ENCODE assay signal across 20 cellular contexts in the genomic region with DNA sequence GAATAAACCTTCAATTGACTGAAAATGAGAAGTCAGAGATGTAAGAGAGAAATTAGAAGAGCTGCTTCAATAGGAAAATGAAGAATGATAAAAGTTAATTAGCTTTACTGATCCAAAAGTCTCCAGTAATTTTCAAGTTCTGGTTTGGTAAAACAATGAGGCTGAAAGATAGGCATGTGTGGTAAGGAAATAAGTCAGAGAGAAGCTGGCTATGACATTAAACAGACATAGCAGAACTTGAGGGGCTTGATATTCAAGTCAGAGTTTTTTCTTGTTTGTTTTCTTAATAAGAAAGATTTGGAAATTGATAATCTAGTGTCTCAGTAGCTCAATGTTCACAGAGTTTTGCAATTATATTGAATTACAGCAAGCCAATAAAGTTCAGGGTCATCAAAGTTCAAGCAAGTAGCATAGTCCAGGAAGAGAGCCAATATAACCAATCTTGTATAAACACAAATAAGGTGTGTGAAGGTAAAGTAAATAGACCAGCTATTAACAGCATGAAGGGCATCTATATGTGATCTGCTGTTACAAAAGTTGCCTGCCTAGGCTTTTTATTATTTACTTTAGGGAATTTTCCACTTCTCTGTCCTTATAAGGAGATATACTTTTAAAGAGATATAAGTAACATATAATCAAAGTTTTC.
DNase-seq lines count a peak whose midpoint lies in the region; FAIRE-seq lines count a peak whose summit lies in the region.
"Had no signal": no experiment of that assay in that cellular context is flagged by ENCODE, and none has a peak within 500 bp of the region (broad histone marks: within the 10 kb centered on the region; RNA-seq: fewer than 3 reads in every experiment).

No MANE protein-coding gene starts in this region.

- H3K27ac ChIP-seq in mesendoderm (ENCODE audit: low read depth, low read length), result no peak overlapping the region
- H3K27ac ChIP-seq: tibial nerve had no signal

- no peaks in the 10 kb centered on the region for H3K27me3 ChIP-seq in mesendoderm (ENCODE audit: insufficient read depth, low read length, poor library complexity)
- H3K27me3 ChIP-seq: tibial nerve had no signal

- no peak overlapping the region for H2AK5ac ChIP-seq in mesendoderm (ENCODE audit: low read length)

- no peak overlapping the region for H4K8ac ChIP-seq in mesendoderm (ENCODE audit: low read depth, low read length)

- H3K4me3 Mint-ChIP-seq in activated CD4-positive, alpha-beta T cell treated with anti-CD3 and anti-CD28 coated beads, Interleukin-2, amount 10 ng/mL, durations not matched to agents 7 days and 5 days, result no peak overlapping the region
- H3K4me3 Mint-ChIP-seq: activated naive CD8-positive, alpha-beta T cell had no signal

- H3K23ac ChIP-seq in mesendoderm (ENCODE audit: low read length), result no peak overlapping the region

- H3K56ac ChIP-seq in mesendoderm (ENCODE audit: low read length), result no peak overlapping the region

- no peaks in the 10 kb centered on the region for H3K27me3 Mint-ChIP-seq in activated CD4-positive, alpha-beta T cell treated with anti-CD3 and anti-CD28 coated beads, Interleukin-2, amount 10 ng/mL, durations not matched to agents 7 days and 5 days
- H3K27me3 Mint-ChIP-seq: activated naive CD8-positive, alpha-beta T cell had no signal

- H3K4ac ChIP-seq in mesendoderm (ENCODE audit: low read depth, low read length), result no peak overlapping the region

- peak; percentile 29 for DNase-seq in NCI-H1092 treated with DMSO at 0.1 percent for 48 hours (lab: John Stamatoyannopoulos, UW)
- no peak for DNase-seq in NCI-H1092 (lab: John Stamatoyannopoulos, UW)
- DNase-seq in NCI-H1417 treated with DMSO at 0.1 percent for 48 hours (lab: John Stamatoyannopoulos, UW), result peak; percentile 18
- DNase-seq in renal cortical epithelial cell (ENCODE audit: low read depth), result peak; percentile 54
- DNase-seq in activated CD4-positive, alpha-beta T cell treated with anti-CD3 and anti-CD28 coated beads, Interleukin-2, amount 10 ng/mL, durations not matched to agents 7 days and 5 days, result no peak
- no peak for DNase-seq in RPMI8226
- no peak for DNase-seq in mesendoderm
- DNase-seq: 8988T; activated CD4-positive, alpha-beta T cell treated with anti-CD3 and anti-CD28 coated beads for 1 hour; AML-193; effector memory CD4-positive, alpha-beta T cell; NCI-H1436; NCI-H2171 treated with DMSO at 0.1 percent for 48 hours; NK-92 treated with Interleukin-12 subunit alpha and Interleukin-12 subunit beta, amount 100 ng/mL, for 24 hours; stimulated activated CD4-positive, alpha-beta T cell treated with anti-CD3 and anti-CD28 coated beads, Interleukin-4, amount 100 ng/mL, for 1 hour; stimulated activated naive CD8-positive, alpha-beta T cell treated with anti-CD3 and anti-CD28 coated beads, Interleukin-15, Interleukin-2, amounts not matched to agents 100 U/mL and 50 U/mL, for 24 hours had no signal

- no peaks in the 10 kb centered on the region for H3K79me1 ChIP-seq in mesendoderm (ENCODE audit: low read length)

- H3K18ac ChIP-seq in mesendoderm (ENCODE audit: low read length), result no peak overlapping the region

- H3K36me3 Mint-ChIP-seq in activated CD4-positive, alpha-beta T cell treated with anti-CD3 and anti-CD28 coated beads, Interleukin-2, amount 10 ng/mL, durations not matched to agents 7 days and 5 days (ENCODE audit: low read depth), result no peaks in the 10 kb centered on the region
- H3K36me3 Mint-ChIP-seq: activated naive CD8-positive, alpha-beta T cell had no signal

- CTCF ChIA-PET in activated CD4-positive, alpha-beta T cell treated with anti-CD3 and anti-CD28 coated beads, Interleukin-2, amount 10 ng/mL, durations not matched to agents 7 days and 5 days (lab: Charles Lee), result no interaction called here

- no peak overlapping the region for H2BK15ac ChIP-seq in mesendoderm (replicated peaks; ENCODE audit: low read depth)

- no peak overlapping the region for H3K9ac ChIP-seq in mesendoderm (ENCODE audit: low read length)

- H4K5ac ChIP-seq in mesendoderm (ENCODE audit: low read length), result no peak overlapping the region

- peak; percentile 51 for FAIRE-seq in islet of Langerhans (lab: Jason Lieb, UNC)
- FAIRE-seq: H1 had no signal

- no peaks in the 10 kb centered on the region for H3K4me1 ChIP-seq in mesendoderm (ENCODE audit: control insufficient read depth, low read depth, low read length)
- H3K4me1 ChIP-seq: tibial nerve had no signal

- no peaks in the 10 kb centered on the region for H3K79me2 ChIP-seq in mesendoderm (ENCODE audit: control insufficient read depth, insufficient read depth, low read length)

- H3K4me2 ChIP-seq in mesendoderm (ENCODE audit: low read length), result no peak overlapping the region

- no peak overlapping the region for H2BK120ac ChIP-seq in mesendoderm (ENCODE audit: low read depth, low read length)

- no peak overlapping the region for H3K4me3 ChIP-seq in mesendoderm (ENCODE audit: low read length)
- H3K4me3 ChIP-seq: tibial nerve had no signal

- H2BK5ac ChIP-seq in mesendoderm (ENCODE audit: low read length), result no peak overlapping the region

- H3K4me1 Mint-ChIP-seq in activated CD4-positive, alpha-beta T cell treated with anti-CD3 and anti-CD28 coated beads, Interleukin-2, amount 10 ng/mL, durations not matched to agents 7 days and 5 days, result no peaks in the 10 kb centered on the region

- POLR2A ChIA-PET in activated CD4-positive, alpha-beta T cell treated with anti-CD3 and anti-CD28 coated beads, Interleukin-2, amount 10 ng/mL, durations not matched to agents 7 days and 5 days (lab: Charles Lee), result no interaction called here

- peaks cover 4% of the 10 kb centered on the region for H3K9me3 Mint-ChIP-seq in activated CD4-positive, alpha-beta T cell treated with anti-CD3 and anti-CD28 coated beads, Interleukin-2, amount 10 ng/mL, durations not matched to agents 7 days and 5 days

- H3K27ac Mint-ChIP-seq in activated CD4-positive, alpha-beta T cell treated with anti-CD3 and anti-CD28 coated beads, Interleukin-2, amount 10 ng/mL, durations not matched to agents 7 days and 5 days, result no peak overlapping the region
- H3K27ac Mint-ChIP-seq: activated naive CD8-positive, alpha-beta T cell had no signal

- H3K36me3 ChIP-seq in mesendoderm (ENCODE audit: control insufficient read depth, insufficient read depth, low read length), result no peaks in the 10 kb centered on the region
- H3K36me3 ChIP-seq: tibial nerve had no signal

Comparison
In these comparisons a context has a peak if more than half of its experiments do, and no peak if none do; other contexts are left out.
1. DNase-seq: peak in NCI-H1092 treated with DMSO at 0.1 percent for 48 hours (single experiment), NCI-H1417 treated with DMSO at 0.1 percent for 48 hours (single experiment) and renal cortical epithelial cell (single experiment); none in NCI-H1092 (single experiment), activated CD4-positive, alpha-beta T cell treated with anti-CD3 and anti-CD28 coated beads, Interleukin-2, amount 10 ng/mL, durations not matched to agents 7 days and 5 days (single experiment), RPMI8226 (single experiment) and mesendoderm (single experiment).